In genomic region chr20:8133816-8134451, GRCh38 we compare ENCODE assay signal across 11 cellular contexts. TPM values are rescaled to one million over a fixed set of nuclear protein-coding genes. Genes with fewer than 3 reads are reported as not detected.
DNase-seq lines count a peak whose midpoint lies in the region; ATAC-seq and TF ChIP-seq lines count a peak whose summit lies in the region.
"Had no signal": no experiment of that assay in that cellular context is flagged by ENCODE, and none has a peak within 500 bp of the region (broad histone marks: within the 10 kb centered on the region; RNA-seq: fewer than 3 reads in every experiment).

No MANE protein-coding gene starts in this region.

- peak overlapping the region; percentile 84 for H3K4me3 Mint-ChIP-seq in central memory CD8-positive, alpha-beta T cell
- peak overlapping the region in 7 of 10 donors; percentile 5 to 82 (median 76) for H3K4me3 Mint-ChIP-seq in naive thymus-derived CD4-positive, alpha-beta T cell

- TF ChIP-seq CTCF in right atrium auricular region (IDR thresholded peaks at IDR 0.05) (no peak), upper lobe of right lung (IDR thresholded peaks at IDR 0.05) (no peak)

- H3K27ac ChIP-seq in right atrium auricular region (peak overlapping the region; percentile 87 to 92), upper lobe of right lung (no peak overlapping the region)
- H3K27ac ChIP-seq in naive thymus-derived CD4-positive, alpha-beta T cell (ENCODE audit: low read depth, low read length), result no peak overlapping the region

- H3K4me3 ChIP-seq in right atrium auricular region (peak overlapping the region; percentile 89 to 95), upper lobe of right lung (peak overlapping the region; percentile 57)
- H3K4me3 ChIP-seq in naive thymus-derived CD4-positive, alpha-beta T cell (ENCODE audit: low read length), result no peak overlapping the region

- H3K9me3 ChIP-seq in right atrium auricular region (no peaks in the 10 kb centered on the region), upper lobe of right lung (no peaks in the 10 kb centered on the region)
- H3K9me3 ChIP-seq in naive thymus-derived CD4-positive, alpha-beta T cell (ENCODE audit: control insufficient read depth in 2 of 3, low read length in 3 of 3), result no peaks in the 10 kb centered on the region

- CTCF ChIA-PET in naive thymus-derived CD4-positive, alpha-beta T cell (lab: Charles Lee), result interaction anchor here (0.5 to 1.1 kb wide), 2 partner anchors 86 to 254 kb away, joined by 3 read pairs; no protein-coding TSS in a partner anchor

- H3K36me3 Mint-ChIP-seq in central memory CD8-positive, alpha-beta T cell (ENCODE audit: insufficient read depth), result peaks cover 3% of the 10 kb centered on the region
- no peaks in the 10 kb centered on the region for H3K36me3 Mint-ChIP-seq in naive thymus-derived CD4-positive, alpha-beta T cell

- H3K27ac Mint-ChIP-seq in central memory CD8-positive, alpha-beta T cell (ENCODE audit: low read depth), result no peak overlapping the region
- H3K27ac Mint-ChIP-seq in naive thymus-derived CD4-positive, alpha-beta T cell, result no peak overlapping the region

- no peaks in the 10 kb centered on the region for H3K27me3 ChIP-seq in right atrium auricular region
- peaks cover 0 to 3% of the 10 kb centered on the region in 2 donors for H3K27me3 ChIP-seq in naive thymus-derived CD4-positive, alpha-beta T cell (ENCODE audit: control insufficient read depth in 2 of 2, insufficient read depth in 2 of 2, low read length in 2 of 2)
- H3K27me3 ChIP-seq in upper lobe of right lung, result peaks cover 17% of the 10 kb centered on the region

- no peak for DNase-seq in right atrium auricular region (ENCODE audit: low spot score)
- no peak for DNase-seq in Right ventricle myocardium inferior (ENCODE audit: missing footprints)
- DNase-seq in central memory CD8-positive, alpha-beta T cell (ENCODE audit: low spot score in 2 of 2), result no peak
- no peak for DNase-seq in naive thymus-derived CD4-positive, alpha-beta T cell
- DNase-seq in upper lobe of right lung, result no peak
- no peak for DNase-seq in AG08396 (ENCODE audit: low spot score)
- no peak for DNase-seq in NCI-H510A (lab: John Stamatoyannopoulos, UW)
- no peak for DNase-seq in head of caudate nucleus
- DNase-seq: activated CD4-positive, alpha-beta T cell treated with anti-CD3 and anti-CD28 coated beads for 48 hours; erythroblast; kidney glomerular epithelial cell had no signal

- H3K4me1 Mint-ChIP-seq in central memory CD8-positive, alpha-beta T cell, result peaks cover 39% of the 10 kb centered on the region
- H3K4me1 Mint-ChIP-seq in naive thymus-derived CD4-positive, alpha-beta T cell, result peaks cover 7 to 23% (median 9%) of the 10 kb centered on the region in 7 donors

- POLR2A ChIA-PET in naive thymus-derived CD4-positive, alpha-beta T cell (lab: Charles Lee), result no interaction called here

- no peaks in the 10 kb centered on the region for H3K36me3 ChIP-seq in right atrium auricular region
- no peaks in the 10 kb centered on the region for H3K36me3 ChIP-seq in naive thymus-derived CD4-positive, alpha-beta T cell (ENCODE audit: control insufficient read depth in 2 of 3, insufficient read depth in 3 of 3, low read length in 3 of 3)
- H3K36me3 ChIP-seq in upper lobe of right lung, result no peaks in the 10 kb centered on the region

- no peaks in the 10 kb centered on the region for H3K27me3 Mint-ChIP-seq in central memory CD8-positive, alpha-beta T cell
- H3K27me3 Mint-ChIP-seq in naive thymus-derived CD4-positive, alpha-beta T cell, result peaks cover 17 to 56% (median 24%) of the 10 kb centered on the region in 5 donors

- intact Hi-C loops in Right ventricle myocardium inferior (cut with DNase I) (loop anchor here (5.0 kb wide), 2 partner anchors 92 to 173 kb away; no protein-coding TSS in a partner anchor), upper lobe of right lung (cut with DNase I) (no loop called here), head of caudate nucleus (cut with DNase I) (loop anchor here (5.0 kb wide), 1 partner anchor 253 kb away; no protein-coding TSS in a partner anchor)
- intact Hi-C loops in naive thymus-derived CD4-positive, alpha-beta T cell (cut with micrococcal nuclease), result loop anchor here in 1 of 2 donors (2.0 to 5.0 kb wide), 2 partner anchors 19 to 117 kb away; partner anchors contain the start of gene TMX4

- peaks cover 0 to 21% of the 10 kb centered on the region in 2 donors for H3K4me1 ChIP-seq in right atrium auricular region
- H3K4me1 ChIP-seq in naive thymus-derived CD4-positive, alpha-beta T cell (ENCODE audit: control insufficient read depth in 2 of 2, insufficient read depth in 2 of 2, low read length in 2 of 2), result peaks cover 6 to 16% of the 10 kb centered on the region in 2 donors
- peaks cover 15% of the 10 kb centered on the region for H3K4me1 ChIP-seq in upper lobe of right lung

- H3K9me3 Mint-ChIP-seq in central memory CD8-positive, alpha-beta T cell, result no peaks in the 10 kb centered on the region
- peaks cover 0 to 3% (median 0%) of the 10 kb centered on the region in 11 donors for H3K9me3 Mint-ChIP-seq in naive thymus-derived CD4-positive, alpha-beta T cell

- ATAC-seq in Right ventricle myocardium inferior, result no peak
- ATAC-seq in central memory CD8-positive, alpha-beta T cell (replicated peaks; ENCODE audit: extremely low read depth, poor library complexity, severe bottlenecking), result no peak
- no peak for ATAC-seq in naive thymus-derived CD4-positive, alpha-beta T cell
- no peak for ATAC-seq in upper lobe of right lung

RNA-seq across cellular contexts. Expression of gene PLCB1, which starts 1.9 kb away (rescaled TPM):
- total RNA-seq in right atrium auricular region (10 to 100 TPM in 1 of 2 donors, 1 to 10 TPM in 1; 7.3 to 45.5 TPM), Right ventricle myocardium inferior (7.2 TPM), upper lobe of right lung (12.4 TPM)
- 10 to 100 TPM in 1 of 5 experiments, 1 to 10 TPM in 3, under 1 TPM in 1; 0.56 to 17.6 (median 2.3) TPM for total RNA-seq in naive thymus-derived CD4-positive, alpha-beta T cell
- 1 to 10 TPM; 1.7 to 2.3 TPM for polyA plus RNA-seq in naive thymus-derived CD4-positive, alpha-beta T cell

Comparison
In these comparisons a context has a peak if more than half of its experiments do, and no peak if none do; other contexts are left out.
1. H3K27ac ChIP-seq: peak in right atrium auricular region (2 of 2); none in naive thymus-derived CD4-positive, alpha-beta T cell (single experiment) and upper lobe of right lung (single experiment).